ENCODE assay signal across 9 cellular contexts in the genomic region with DNA sequence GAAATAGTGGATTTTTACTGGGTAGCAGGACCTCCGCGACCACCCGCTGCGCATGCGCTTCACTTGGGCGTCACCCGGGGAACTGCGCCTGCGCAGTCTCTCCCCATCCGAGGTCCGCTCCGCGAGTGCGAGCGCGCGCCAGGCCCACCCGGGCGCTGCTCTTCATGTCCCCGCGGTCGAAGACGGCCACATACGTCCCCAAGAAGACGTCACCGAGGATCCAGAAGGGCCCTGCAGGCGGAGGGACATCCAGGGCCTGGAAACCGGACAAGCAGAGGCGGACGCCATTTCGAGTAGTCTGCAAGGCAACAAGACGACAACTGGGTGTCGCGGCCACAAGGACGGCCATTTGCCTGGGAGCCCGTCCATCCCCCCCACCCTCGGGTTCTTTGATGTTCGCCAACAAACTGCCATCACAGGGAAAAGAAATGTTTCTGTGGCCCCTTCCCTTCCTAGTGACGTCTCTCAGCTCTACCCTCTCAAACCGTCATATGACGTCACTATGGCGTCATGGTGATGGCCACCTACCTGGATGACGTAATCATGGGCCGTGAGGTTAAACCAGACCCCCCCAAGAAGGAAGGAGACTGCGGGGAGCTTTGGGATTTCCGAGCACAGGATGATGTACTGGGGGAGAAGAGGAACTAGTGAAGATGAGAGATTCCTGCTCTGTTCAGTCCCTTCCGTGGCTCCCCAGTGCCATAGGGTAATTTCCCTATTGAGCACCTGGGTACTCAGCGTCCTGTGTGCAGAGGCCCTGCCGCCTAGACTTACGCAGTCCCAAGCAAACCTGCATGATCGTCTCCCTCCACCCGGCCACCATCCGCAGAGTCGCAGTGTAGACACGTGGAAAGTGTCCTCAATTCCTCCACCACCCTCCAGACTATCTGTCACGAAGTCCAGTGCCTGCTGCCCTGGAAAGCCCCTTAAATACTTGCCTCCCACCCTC. TPM values are rescaled to one million over a fixed set of nuclear protein-coding genes. Genes with fewer than 3 reads are reported as not detected.
DNase-seq lines count a peak whose midpoint lies in the region; ATAC-seq and TF ChIP-seq lines count a peak whose summit lies in the region.
"Had no signal": no experiment of that assay in that cellular context is flagged by ENCODE, and none has a peak within 500 bp of the region (broad histone marks: within the 10 kb centered on the region; RNA-seq: fewer than 3 reads in every experiment).

No MANE protein-coding gene starts in this region.

- no peaks in the 10 kb centered on the region for H3K9me3 ChIP-seq in right cardiac atrium (ENCODE audit: control insufficient read depth, low read length)

- ATAC-seq in right cardiac atrium = peak; percentile 74 to 78
- ATAC-seq in HG03280 (IDR thresholded peaks at IDR 0.05; ENCODE audit: unreplicated experiment) = no peak
- ATAC-seq in GM21381 (IDR thresholded peaks at IDR 0.05; ENCODE audit: unreplicated experiment) = no peak

- H3K27ac ChIP-seq in right cardiac atrium (ENCODE audit: low read length) = peak overlapping the region; percentile 45
- H3K27ac ChIP-seq: cardiac muscle cell had no signal

- peak overlapping the region; percentile 45 for H3K4me3 ChIP-seq in right cardiac atrium (ENCODE audit: low read length)
- H3K4me3 ChIP-seq: cardiac muscle cell had no signal

- no peaks in the 10 kb centered on the region for H3K9me3 Mint-ChIP-seq in activated naive CD4-positive, alpha-beta T cell treated with anti-CD3 and anti-CD28 coated beads, Interleukin-2, amount 50 U/mL, for 24 hours

- peaks cover 54% of the 10 kb centered on the region for H3K4me1 Mint-ChIP-seq in activated naive CD4-positive, alpha-beta T cell treated with anti-CD3 and anti-CD28 coated beads, Interleukin-2, amount 50 U/mL, for 24 hours

- H3K4me1 ChIP-seq in right cardiac atrium (ENCODE audit: control insufficient read depth, insufficient read depth, low read length) = no peaks in the 10 kb centered on the region

- intact Hi-C loops in right cardiac atrium (cut with DNase I) = loop anchor here in 2 of 4 donors (5.0 to 10.0 kb wide), 2 partner anchors 104 to 426 kb away; no protein-coding TSS in a partner anchor

- no peaks in the 10 kb centered on the region for H3K36me3 Mint-ChIP-seq in activated naive CD4-positive, alpha-beta T cell treated with anti-CD3 and anti-CD28 coated beads, Interleukin-2, amount 50 U/mL, for 24 hours

- peak overlapping the region; percentile 92 for H3K4me3 Mint-ChIP-seq in activated naive CD4-positive, alpha-beta T cell treated with anti-CD3 and anti-CD28 coated beads, Interleukin-2, amount 50 U/mL, for 24 hours

- peak; percentile 50 for DNase-seq in RPMI7951 (ENCODE audit: low read depth)
- DNase-seq in right cardiac atrium = peak; percentile 83 to 92 (median 90)
- peak; percentile 53 to 56 for DNase-seq in stimulated activated CD4-positive, alpha-beta T cell treated with anti-CD3 and anti-CD28 coated beads, Interleukin-1b, Interleukin-23, amount 100 ng/mL, for 1 hour (ENCODE audit: low read depth in 2 of 2)
- no peak for DNase-seq in NCI-H2171 (lab: John Stamatoyannopoulos, UW)

- H3K27me3 ChIP-seq in right cardiac atrium (ENCODE audit: control insufficient read depth, insufficient read depth) = no peaks in the 10 kb centered on the region
- H3K27me3 ChIP-seq: cardiac muscle cell had no signal

- TF ChIP-seq POLR2A in GM19099 (IDR thresholded peaks at IDR 0.05; ENCODE audit: extremely low read depth, insufficient read length, low read depth) = peak; percentile 82

- 33% methylated on average over 56 of the region's 56 CpGs for WGBS in right cardiac atrium

- H3K27me3 Mint-ChIP-seq in activated naive CD4-positive, alpha-beta T cell treated with anti-CD3 and anti-CD28 coated beads, Interleukin-2, amount 50 U/mL, for 24 hours = no peaks in the 10 kb centered on the region

- H3K27ac Mint-ChIP-seq in activated naive CD4-positive, alpha-beta T cell treated with anti-CD3 and anti-CD28 coated beads, Interleukin-2, amount 50 U/mL, for 24 hours = peak overlapping the region; percentile 94

RNA-seq across cellular contexts. Expression of a gene that starts 6.7 kb away (rescaled TPM):
- total RNA-seq in RPMI7951 (2014; rRNA removed; shearing (Covaris generic)) = under 0.01 TPM in 1 of 2 replicates, not detected in the other
- under 1 TPM in 3 of 4 donors, not detected in 1; 0.43 to 0.84 (median 0.56) TPM for total RNA-seq in right cardiac atrium
- 0.72 TPM for polyA plus RNA-seq in right cardiac atrium

RNA-seq across cellular contexts. Expression of a gene that starts 17.5 kb away (rescaled TPM):
- total RNA-seq in RPMI7951 (2014; rRNA removed; shearing (Covaris generic)) = 92.0 and 102 TPM in 2 replicates
- total RNA-seq in right cardiac atrium = 10 to 100 TPM; 68.3 to 74.5 (median 70.2) TPM
- 80.9 TPM for polyA plus RNA-seq in right cardiac atrium

RNA-seq across cellular contexts. Expression of a gene that starts 25.4 kb away (rescaled TPM):
- total RNA-seq in RPMI7951 (2014; rRNA removed; shearing (Covaris generic)) = 38.6 and 42.7 TPM in 2 replicates
- 10 to 100 TPM in 3 of 4 donors, 1 to 10 TPM in 1; 9.0 to 12.5 (median 11.6) TPM for total RNA-seq in right cardiac atrium
- 8.7 TPM for polyA plus RNA-seq in right cardiac atrium

RNA-seq across cellular contexts. Expression of a gene that starts 29.6 kb away (rescaled TPM):
- 0.12 TPM in 1 of 2 replicates, not detected in the other for total RNA-seq in RPMI7951 (2014; rRNA removed; shearing (Covaris generic))
- 1 to 10 TPM; 3.0 to 6.1 (median 4.9) TPM for total RNA-seq in right cardiac atrium
- 3.3 TPM for polyA plus RNA-seq in right cardiac atrium

RNA-seq across cellular contexts. Expression of a gene that starts 60.0 kb away (rescaled TPM):
- not detected in 2 replicates for total RNA-seq in RPMI7951 (2014; rRNA removed; shearing (Covaris generic))
- under 1 TPM in 2 of 4 donors, not detected in 2; 0.14 to 0.29 TPM for total RNA-seq in right cardiac atrium
- polyA plus RNA-seq in right cardiac atrium = 0.02 TPM

Comparison
In these comparisons a context has a peak if more than half of its experiments do, and no peak if none do; other contexts are left out.
1. ATAC-seq: peak in right cardiac atrium (2 of 2); none in HG03280 (single experiment) and GM21381 (single experiment).